Comparison of ENCODE assay signal across 24 cellular contexts in genomic region chr7:70371652-70372051, GRCh38.
DNase-seq lines count a peak whose midpoint lies in the region; ATAC-seq, FAIRE-seq and TF ChIP-seq lines count a peak whose summit lies in the region.
"Had no signal": no experiment of that assay in that cellular context is flagged by ENCODE, and none has a peak within 500 bp of the region (broad histone marks: within the 10 kb centered on the region; RNA-seq: fewer than 3 reads in every experiment).

No MANE protein-coding gene starts in this region.

- H3K4me2 ChIP-seq in HepG2 (ENCODE audit: low read depth, low read length), result no peak overlapping the region
- H3K4me2 ChIP-seq: A549 had no signal

- peak overlapping the region; percentile 71 for H3K27ac Mint-ChIP-seq in glutamatergic neuron (ENCODE audit: unreplicated experiment)
- H3K27ac Mint-ChIP-seq: CD4-positive, CD25-positive, alpha-beta regulatory T cell; CD8-positive, alpha-beta T cell had no signal

- ATAC-seq in HepG2, result no peak
- ATAC-seq: A549; CD8-positive, alpha-beta T cell had no signal

- peak overlapping the region; percentile 39 for H3K4me3 Mint-ChIP-seq in glutamatergic neuron (ENCODE audit: unreplicated experiment)
- H3K4me3 Mint-ChIP-seq: CD4-positive, CD25-positive, alpha-beta regulatory T cell; CD8-positive, alpha-beta T cell had no signal

- POLR2A ChIA-PET in HepG2 (lab: Yijun Ruan, JAX), result no interaction called here

- H3K4me1 Mint-ChIP-seq in glutamatergic neuron (ENCODE audit: low read depth, unreplicated experiment), result peaks cover 54% of the 10 kb centered on the region
- H3K4me1 Mint-ChIP-seq: CD4-positive, CD25-positive, alpha-beta regulatory T cell had no signal

- CTCF ChIA-PET in HepG2 (lab: Yijun Ruan, JAX; ENCODE audit: low intra/inter-chr PET ratio, low total read pairs), result no interaction called here

- H3K4me1 ChIP-seq in liver (ENCODE audit: control insufficient read depth in 4 of 4, insufficient read depth in 4 of 4, low read length in 3 of 4) (peaks cover 0 to 20% (median 7%) of the 10 kb centered on the region in 4 donors), HepG2 (ENCODE audit: insufficient read depth, low read length) (no peaks in the 10 kb centered on the region)
- H3K4me1 ChIP-seq: A549, BE2C, Caco-2 had no signal

- in situ Hi-C loops in HepG2 (cut with HindIII; ENCODE audit: extremely low pct_ligation_motif_present, low pct_unique_long_range_greater_than_20kb), result no loop called here

- WGBS in liver, result 29% methylated on average over 1 of the region's 1 CpG
- WGBS in HepG2 (ENCODE audit: low lambda C conversion rate), result 0% methylated on average over 1 of the region's 1 CpG

- H3K9ac ChIP-seq in liver (ENCODE audit: low read depth in 1 of 2, low read length in 2 of 2), result no peak overlapping the region
- no peak overlapping the region for H3K9ac ChIP-seq in HepG2 (ENCODE audit: insufficient read depth, low read depth, low read length)
- H3K9ac ChIP-seq: GM23248 had no signal

- no peaks in the 10 kb centered on the region for H3K79me2 ChIP-seq in HepG2 (ENCODE audit: insufficient read depth, low read length)

- H3K9me3 ChIP-seq in liver (ENCODE audit: control insufficient read depth in 4 of 4, low read length in 3 of 4), result no peaks in the 10 kb centered on the region
- no peaks in the 10 kb centered on the region for H3K9me3 ChIP-seq in HepG2 (ENCODE audit: low read length)
- H3K9me3 ChIP-seq: A549, BE2C, Caco-2 had no signal

- H3K27ac ChIP-seq in liver (ENCODE audit: low read depth in 1 of 2, low read length in 2 of 2) (no peak overlapping the region), HepG2 (ENCODE audit: extremely low read length, insufficient read depth, low read length) (no peak overlapping the region)
- H3K27ac ChIP-seq: A549, C4-2B, GM23248 had no signal

- BruUV-seq in HepG2 (replicated peaks; lab: Mats Ljungman, UMichigan), result no TSS peak

- peaks cover 1% of the 10 kb centered on the region for H3K36me3 Mint-ChIP-seq in glutamatergic neuron (ENCODE audit: unreplicated experiment)
- H3K36me3 Mint-ChIP-seq: CD4-positive, CD25-positive, alpha-beta regulatory T cell; CD8-positive, alpha-beta T cell had no signal

- FAIRE-seq in HepG2 (lab: Jason Lieb, UNC), result no peak
- FAIRE-seq: A549, G401.6, GM12892, H1 had no signal

- peaks cover 4% of the 10 kb centered on the region for H3K27me3 Mint-ChIP-seq in glutamatergic neuron (ENCODE audit: unreplicated experiment)
- H3K27me3 Mint-ChIP-seq: CD4-positive, CD25-positive, alpha-beta regulatory T cell had no signal

- H3K9me3 Mint-ChIP-seq in glutamatergic neuron (ENCODE audit: unreplicated experiment), result peaks cover 16% of the 10 kb centered on the region
- H3K9me3 Mint-ChIP-seq: CD8-positive, alpha-beta T cell had no signal

- no peak for TF ChIP-seq CTCF in liver (IDR thresholded peaks at IDR 0.05; ENCODE audit: low read depth, low read length, missing input control)
- TF ChIP-seq CTCF in HepG2 (CRISPR knock-in tag; IDR thresholded peaks at IDR 0.05), result no peak
- TF ChIP-seq CTCF in glutamatergic neuron (IDR thresholded peaks at IDR 0.05; ENCODE audit: partially characterized antibody, unreplicated experiment), result no peak

- H3K4me3 ChIP-seq in liver (ENCODE audit: low read depth in 1 of 3, low read length in 3 of 3) (no peak overlapping the region), HepG2 (replicated peaks in 1 of 3; ENCODE audit: insufficient read depth in 1 of 3, low read depth in 2 of 3, low read length in 3 of 3) (no peak overlapping the region)
- H3K4me3 ChIP-seq: A549, GM23248 had no signal

- no peak overlapping the region for H2AFZ ChIP-seq in HepG2 (ENCODE audit: low read length)
- H2AFZ ChIP-seq: GM23248 had no signal

- H3K36me3 ChIP-seq in liver (ENCODE audit: control insufficient read depth in 4 of 4, insufficient read depth in 3 of 4, low read depth in 1 of 4, low read length in 3 of 4) (no peaks in the 10 kb centered on the region), HepG2 (replicated peaks in 1 of 2; ENCODE audit: control insufficient read depth in 1 of 2, insufficient read depth in 2 of 2, low read length in 2 of 2) (no peaks in the 10 kb centered on the region)
- H3K36me3 ChIP-seq: BE2C had no signal

- DNase-seq in HepG2 (ENCODE audit: low spot score), result no peak
- peak; percentile 38 for DNase-seq in NCI-H146 treated with DMSO at 0.1 percent for 48 hours (lab: John Stamatoyannopoulos, UW; ENCODE audit: unreplicated experiment)
- no peak for DNase-seq in glutamatergic neuron
- no peak for DNase-seq in NCI-H345 treated with DMSO at 0.1 percent for 48 hours (lab: John Stamatoyannopoulos, UW; ENCODE audit: unreplicated experiment)
- no peak for DNase-seq in stimulated activated CD8-positive, alpha-beta memory T cell treated with anti-CD3 and anti-CD28 coated beads, Interleukin-4, amount 100 ng/mL, for 48 hours
- no peak for DNase-seq in effector CD4-positive, alpha-beta T cell
- DNase-seq: 8988T; ACHN; AML-193; BE2C; Caco-2; CD4-positive, CD25-positive, alpha-beta regulatory T cell; CD8-positive, alpha-beta T cell; DMS153; DND-41; GM23248; H7; HCEC 1CT had no signal

- H4K20me1 ChIP-seq in HepG2 (ENCODE audit: insufficient read depth, low read length), result no peaks in the 10 kb centered on the region

- no peak for TF ChIP-seq POLR2A in HepG2 (IDR thresholded peaks at IDR 0.05; ENCODE audit: insufficient read depth in 1 of 2, low read depth in 2 of 2, low read length in 2 of 2)

- TF ChIP-seq EP300 in HepG2 (IDR thresholded peaks at IDR 0.05; ENCODE audit: low read depth in 2 of 2, low read length in 2 of 2) (no peak), HepG2 (CRISPR knock-in tag; IDR thresholded peaks at IDR 0.05; ENCODE audit: borderline replicate concordance) (no peak)

- TF ChIP-seq RAD21 in liver (IDR thresholded peaks at IDR 0.05), result no peak
- no peak for TF ChIP-seq RAD21 in HepG2 (CRISPR knock-in tag; IDR thresholded peaks at IDR 0.05)

- H3K27me3 ChIP-seq in liver (ENCODE audit: control insufficient read depth in 4 of 4, insufficient read depth in 4 of 4, low read length in 3 of 4), result no peaks in the 10 kb centered on the region
- no peaks in the 10 kb centered on the region for H3K27me3 ChIP-seq in HepG2 (ENCODE audit: control insufficient read depth in 1 of 2, insufficient read depth in 2 of 2, low read length in 2 of 2)
- H3K27me3 ChIP-seq: BE2C had no signal

- intact Hi-C loops in HepG2 (cut with micrococcal nuclease; ENCODE audit: unreplicated experiment), result no loop called here

TF ChIP-seq in liver, 16 proteins besides CTCF, POLR2A, EP300 and RAD21:
- no peak for TF ChIP-seq ZBTB33 (IDR thresholded peaks at IDR 0.05)
- TF ChIP-seq ATF3 (IDR thresholded peaks at IDR 0.05), result no peak
- TF ChIP-seq FOXA2 (IDR thresholded peaks at IDR 0.05), result peak; percentile 21
- no peak for TF ChIP-seq NR2F2 (IDR thresholded peaks at IDR 0.05)
- TF ChIP-seq YY1 (IDR thresholded peaks at IDR 0.05), result no peak
- TF ChIP-seq HNF4A (conservative IDR thresholded peaks at IDR 0.05), result peak; percentile 46 to 49
- TF ChIP-seq RXRA (IDR thresholded peaks at IDR 0.05), result peak in 1 of 2 donors; percentile 41
- TF ChIP-seq FOXA1 (IDR thresholded peaks at IDR 0.05), result no peak

TF ChIP-seq in HepG2, 621 proteins besides CTCF, POLR2A, EP300 and RAD21 (continues in another document):
- no peak for TF ChIP-seq AHR (CRISPR knock-in tag; IDR thresholded peaks at IDR 0.05)
- TF ChIP-seq ZNF20 (CRISPR knock-in tag; IDR thresholded peaks at IDR 0.05), result no peak
- TF ChIP-seq BCL3 (CRISPR knock-in tag; IDR thresholded peaks at IDR 0.05), result no peak
- no peak for TF ChIP-seq ZFYVE20 (CRISPR knock-in tag; IDR thresholded peaks at IDR 0.05; ENCODE audit: borderline replicate concordance, low read depth)
- no peak for TF ChIP-seq SP4 (CRISPR knock-in tag; IDR thresholded peaks at IDR 0.05)
- no peak for TF ChIP-seq KLF15 (CRISPR knock-in tag; IDR thresholded peaks at IDR 0.05; ENCODE audit: borderline replicate concordance)
- TF ChIP-seq FLYWCH1 (CRISPR knock-in tag; IDR thresholded peaks at IDR 0.05), result no peak
- TF ChIP-seq ISL2 (CRISPR knock-in tag; IDR thresholded peaks at IDR 0.05), result no peak
- no peak for TF ChIP-seq KLF9 (CRISPR knock-in tag; IDR thresholded peaks at IDR 0.05; ENCODE audit: low read depth)
- no peak for TF ChIP-seq THAP11 (CRISPR knock-in tag; IDR thresholded peaks at IDR 0.05)
- TF ChIP-seq FOXC1 (CRISPR knock-in tag; IDR thresholded peaks at IDR 0.05; ENCODE audit: borderline replicate concordance), result no peak
- no peak for TF ChIP-seq GPBP1L1 (CRISPR knock-in tag; IDR thresholded peaks at IDR 0.05)
